In the genomic region with DNA sequence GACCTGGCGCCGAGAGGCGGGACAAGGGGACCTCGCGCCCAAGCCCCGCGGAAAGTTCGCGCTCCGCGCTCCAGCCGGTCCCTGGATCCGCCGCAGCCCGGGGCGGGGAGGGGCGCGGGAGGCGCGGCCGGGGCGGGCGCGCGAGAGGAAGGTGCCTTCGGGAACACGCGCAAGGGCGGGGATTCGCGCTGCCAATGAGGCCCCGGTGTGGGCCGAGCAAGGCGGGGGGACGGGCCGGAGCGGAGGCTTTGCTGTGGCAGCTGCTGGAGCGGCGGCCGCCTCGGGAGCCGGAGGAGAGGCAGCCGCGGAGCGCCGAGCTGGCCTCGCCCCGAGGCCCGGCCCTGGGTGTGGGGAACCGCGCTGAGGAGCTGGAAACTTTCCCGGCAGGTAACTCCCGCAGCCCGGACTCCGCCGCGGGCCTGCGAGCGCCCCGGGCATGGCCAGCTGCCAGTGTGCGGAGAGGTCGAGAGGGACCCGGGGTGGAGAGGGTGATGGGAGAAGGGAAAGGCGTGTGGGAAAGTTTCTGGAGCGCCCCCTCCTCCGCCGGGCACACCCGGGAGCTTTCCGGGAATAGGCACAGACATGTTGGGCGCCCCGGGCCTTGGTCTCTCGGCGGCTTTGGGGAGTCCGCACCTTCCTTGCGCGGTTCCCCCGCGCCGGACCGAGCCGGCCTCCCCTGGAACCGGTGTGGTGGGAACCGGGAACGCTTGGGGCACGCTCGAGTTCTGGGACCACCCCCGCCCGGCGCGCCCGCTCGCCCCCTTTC, we compare ENCODE assay signal across 1 cellular context.
TF ChIP-seq lines count a peak whose summit lies in the region.

A gene (plus strand): TSS at position 245 of the 766 bp plus-strand sequence. CDS start 97,271 bp downstream, outside the sequence.

TF ChIP-seq in HepG2, 621 proteins besides CTCF, POLR2A, EP300 and RAD21 (continued from another document and continues in another):
- TF ChIP-seq, protein P1, sequence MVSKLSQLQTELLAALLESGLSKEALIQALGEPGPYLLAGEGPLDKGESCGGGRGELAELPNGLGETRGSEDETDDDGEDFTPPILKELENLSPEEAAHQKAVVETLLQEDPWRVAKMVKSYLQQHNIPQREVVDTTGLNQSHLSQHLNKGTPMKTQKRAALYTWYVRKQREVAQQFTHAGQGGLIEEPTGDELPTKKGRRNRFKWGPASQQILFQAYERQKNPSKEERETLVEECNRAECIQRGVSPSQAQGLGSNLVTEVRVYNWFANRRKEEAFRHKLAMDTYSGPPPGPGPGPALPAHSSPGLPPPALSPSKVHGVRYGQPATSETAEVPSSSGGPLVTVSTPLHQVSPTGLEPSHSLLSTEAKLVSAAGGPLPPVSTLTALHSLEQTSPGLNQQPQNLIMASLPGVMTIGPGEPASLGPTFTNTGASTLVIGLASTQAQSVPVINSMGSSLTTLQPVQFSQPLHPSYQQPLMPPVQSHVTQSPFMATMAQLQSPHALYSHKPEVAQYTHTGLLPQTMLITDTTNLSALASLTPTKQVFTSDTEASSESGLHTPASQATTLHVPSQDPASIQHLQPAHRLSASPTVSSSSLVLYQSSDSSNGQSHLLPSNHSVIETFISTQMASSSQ (IDR thresholded peaks at IDR 0.05; ENCODE audit: low read depth) = no peak
- TF ChIP-seq, protein P1 (CRISPR knock-in tag; IDR thresholded peaks at IDR 0.05; ENCODE audit: borderline replicate concordance) = no peak
- TF ChIP-seq ERF (CRISPR knock-in tag; IDR thresholded peaks at IDR 0.05) = no peak
- TF ChIP-seq DNMT3B (CRISPR knock-in tag; conservative IDR thresholded peaks at IDR 0.05) = no peak
- TF ChIP-seq CREM (IDR thresholded peaks at IDR 0.05) = no peak
- no peak for TF ChIP-seq CREM (CRISPR knock-in tag; IDR thresholded peaks at IDR 0.05)
- TF ChIP-seq ZNF331 (CRISPR knock-in tag; IDR thresholded peaks at IDR 0.05) = 0 out of 2 replicates have a peak, but pooled peaks have one; percentile 15
- peak; percentile 90 for TF ChIP-seq ZNF607 (CRISPR knock-in tag; IDR thresholded peaks at IDR 0.05; ENCODE audit: borderline replicate concordance)
- TF ChIP-seq TAF15 (IDR thresholded peaks at IDR 0.05; ENCODE audit: low read depth, low read length, poor library complexity, severe bottlenecking) = no peak
- 0 out of 2 replicates have a peak, but pooled peaks have one; percentile 58 for TF ChIP-seq AKAP8 (CRISPR knock-in tag; IDR thresholded peaks at IDR 0.05)
- TF ChIP-seq, protein P2, sequence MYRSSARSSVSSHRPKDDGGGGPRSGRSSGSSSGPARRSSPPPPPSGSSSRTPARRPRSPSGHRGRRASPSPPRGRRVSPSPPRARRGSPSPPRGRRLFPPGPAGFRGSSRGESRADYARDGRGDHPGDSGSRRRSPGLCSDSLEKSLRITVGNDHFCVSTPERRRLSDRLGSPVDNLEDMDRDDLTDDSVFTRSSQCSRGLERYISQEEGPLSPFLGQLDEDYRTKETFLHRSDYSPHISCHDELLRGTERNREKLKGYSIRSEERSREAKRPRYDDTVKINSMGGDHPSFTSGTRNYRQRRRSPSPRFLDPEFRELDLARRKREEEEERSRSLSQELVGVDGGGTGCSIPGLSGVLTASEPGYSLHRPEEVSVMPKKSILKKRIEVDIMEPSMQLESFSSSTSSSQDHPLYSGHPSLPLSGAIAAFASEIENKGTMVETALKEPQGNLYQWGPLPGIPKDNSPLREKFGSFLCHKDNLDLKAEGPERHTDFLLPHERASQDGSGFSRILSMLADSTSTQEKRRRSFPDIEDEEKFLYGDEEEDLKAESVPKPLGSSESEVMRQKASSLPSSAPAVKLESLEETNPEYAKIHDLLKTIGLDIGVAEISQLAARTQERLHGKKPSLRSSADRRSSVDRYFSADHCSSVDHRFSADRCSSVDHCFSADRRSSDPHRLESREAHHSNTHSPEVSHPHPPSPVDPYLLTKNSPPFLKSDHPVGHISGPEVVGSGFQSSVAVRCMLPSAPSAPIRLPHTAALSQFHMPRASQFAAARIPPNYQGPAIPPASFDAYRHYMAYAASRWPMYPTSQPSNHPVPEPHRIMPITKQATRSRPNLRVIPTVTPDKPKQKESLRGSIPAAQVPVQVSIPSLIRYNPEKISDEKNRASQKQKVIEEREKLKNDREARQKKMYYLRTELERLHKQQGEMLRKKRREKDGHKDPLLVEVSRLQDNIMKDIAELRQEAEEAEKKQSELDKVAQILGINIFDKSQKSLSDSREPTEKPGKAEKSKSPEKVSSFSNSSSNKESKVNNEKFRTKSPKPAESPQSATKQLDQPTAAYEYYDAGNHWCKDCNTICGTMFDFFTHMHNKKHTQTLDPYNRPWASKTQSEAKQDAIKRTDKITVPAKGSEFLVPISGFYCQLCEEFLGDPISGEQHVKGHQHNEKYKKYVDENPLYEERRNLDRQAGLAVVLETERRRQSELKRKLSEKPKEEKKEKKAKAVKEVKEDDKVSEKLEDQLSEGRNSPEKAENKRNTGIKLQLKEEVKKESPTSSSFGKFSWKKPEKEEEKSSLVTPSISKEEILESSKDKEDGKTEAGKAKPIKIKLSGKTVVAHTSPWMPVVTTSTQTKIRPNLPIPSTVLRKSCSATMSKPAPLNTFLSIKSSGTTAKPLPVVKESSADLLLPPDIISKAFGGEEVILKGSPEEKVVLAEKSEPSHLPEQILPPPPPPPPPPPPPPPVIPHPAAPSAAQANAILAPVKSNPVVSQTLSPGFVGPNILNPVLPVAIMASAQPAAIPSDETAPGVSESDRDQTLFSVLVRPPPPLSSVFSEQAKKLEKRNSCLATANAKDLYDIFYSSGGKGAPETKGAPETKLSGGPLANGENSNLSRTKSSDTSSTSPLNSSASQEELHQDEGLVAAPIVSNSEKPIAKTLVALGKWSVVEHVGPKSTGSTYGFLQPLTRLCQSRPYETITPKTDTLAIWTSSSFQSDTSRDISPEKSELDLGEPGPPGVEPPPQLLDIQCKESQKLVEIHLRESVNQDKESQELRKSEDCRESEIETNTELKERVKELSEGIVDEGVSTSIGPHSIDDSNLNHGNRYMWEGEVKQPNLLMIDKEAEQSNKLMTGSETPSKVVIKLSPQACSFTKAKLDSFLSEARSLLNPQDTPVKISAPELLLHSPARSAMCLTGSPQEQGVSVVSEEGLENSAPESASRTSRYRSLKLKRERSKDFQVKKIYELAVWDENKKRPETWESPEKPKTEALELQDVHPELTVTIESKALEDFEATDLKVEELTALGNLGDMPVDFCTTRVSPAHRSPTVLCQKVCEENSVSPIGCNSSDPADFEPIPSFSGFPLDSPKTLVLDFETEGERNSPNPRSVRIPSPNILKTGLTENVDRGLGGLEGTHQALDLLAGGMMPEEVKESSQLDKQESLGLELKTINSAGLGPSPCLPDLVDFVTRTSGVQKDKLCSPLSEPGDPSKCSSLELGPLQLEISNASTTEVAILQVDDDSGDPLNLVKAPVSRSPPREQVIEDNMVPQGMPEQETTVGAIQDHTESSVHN (CRISPR knock-in tag; IDR thresholded peaks at IDR 0.05) = no peak
- no peak for TF ChIP-seq ZNF781 (CRISPR knock-in tag; IDR thresholded peaks at IDR 0.05; ENCODE audit: borderline replicate concordance, not compliant biosample characterization)
- TF ChIP-seq ZSCAN22 (CRISPR knock-in tag; IDR thresholded peaks at IDR 0.05) = no peak
- TF ChIP-seq ZNF589 (CRISPR knock-in tag; conservative IDR thresholded peaks at IDR 0.05) = no peak
- TF ChIP-seq KLF6 (CRISPR knock-in tag; IDR thresholded peaks at IDR 0.05) = peak; percentile 40; the same call in 1 of the 2 replicates
- TF ChIP-seq, protein P3, sequence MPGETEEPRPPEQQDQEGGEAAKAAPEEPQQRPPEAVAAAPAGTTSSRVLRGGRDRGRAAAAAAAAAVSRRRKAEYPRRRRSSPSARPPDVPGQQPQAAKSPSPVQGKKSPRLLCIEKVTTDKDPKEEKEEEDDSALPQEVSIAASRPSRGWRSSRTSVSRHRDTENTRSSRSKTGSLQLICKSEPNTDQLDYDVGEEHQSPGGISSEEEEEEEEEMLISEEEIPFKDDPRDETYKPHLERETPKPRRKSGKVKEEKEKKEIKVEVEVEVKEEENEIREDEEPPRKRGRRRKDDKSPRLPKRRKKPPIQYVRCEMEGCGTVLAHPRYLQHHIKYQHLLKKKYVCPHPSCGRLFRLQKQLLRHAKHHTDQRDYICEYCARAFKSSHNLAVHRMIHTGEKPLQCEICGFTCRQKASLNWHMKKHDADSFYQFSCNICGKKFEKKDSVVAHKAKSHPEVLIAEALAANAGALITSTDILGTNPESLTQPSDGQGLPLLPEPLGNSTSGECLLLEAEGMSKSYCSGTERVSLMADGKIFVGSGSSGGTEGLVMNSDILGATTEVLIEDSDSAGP (CRISPR knock-in tag; IDR thresholded peaks at IDR 0.05; ENCODE audit: borderline replicate concordance) = no peak
- 0 out of 2 replicates have a peak, but pooled peaks have one; percentile 15 for TF ChIP-seq KAT8 (CRISPR knock-in tag; IDR thresholded peaks at IDR 0.05)
- TF ChIP-seq CBFB (CRISPR knock-in tag; IDR thresholded peaks at IDR 0.05) = no peak
- TF ChIP-seq GABPA (IDR thresholded peaks at IDR 0.05; ENCODE audit: low read depth, low read length) = no peak
- TF ChIP-seq GABPA (CRISPR knock-in tag; IDR thresholded peaks at IDR 0.05; ENCODE audit: low read depth) = no peak
- TF ChIP-seq ZNF225 (CRISPR knock-in tag; IDR thresholded peaks at IDR 0.05) = no peak
- no peak; a peak in 1 of 4 replicates for TF ChIP-seq KLF16 (CRISPR knock-in tag; IDR thresholded peaks at IDR 0.05)
- no peak; the same call in 1 of the 2 replicates for TF ChIP-seq BRD4 (CRISPR knock-in tag; IDR thresholded peaks at IDR 0.05)
- TF ChIP-seq, protein P4, sequence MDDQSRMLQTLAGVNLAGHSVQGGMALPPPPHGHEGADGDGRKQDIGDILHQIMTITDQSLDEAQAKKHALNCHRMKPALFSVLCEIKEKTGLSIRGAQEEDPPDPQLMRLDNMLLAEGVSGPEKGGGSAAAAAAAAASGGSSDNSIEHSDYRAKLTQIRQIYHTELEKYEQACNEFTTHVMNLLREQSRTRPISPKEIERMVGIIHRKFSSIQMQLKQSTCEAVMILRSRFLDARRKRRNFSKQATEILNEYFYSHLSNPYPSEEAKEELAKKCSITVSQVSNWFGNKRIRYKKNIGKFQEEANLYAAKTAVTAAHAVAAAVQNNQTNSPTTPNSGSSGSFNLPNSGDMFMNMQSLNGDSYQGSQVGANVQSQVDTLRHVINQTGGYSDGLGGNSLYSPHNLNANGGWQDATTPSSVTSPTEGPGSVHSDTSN (CRISPR knock-in tag; IDR thresholded peaks at IDR 0.05; ENCODE audit: borderline replicate concordance) = no peak
- no peak for TF ChIP-seq REPIN1 (CRISPR knock-in tag; IDR thresholded peaks at IDR 0.05; ENCODE audit: borderline replicate concordance, low read depth)
- TF ChIP-seq ZNF510 (CRISPR knock-in tag; IDR thresholded peaks at IDR 0.05; ENCODE audit: low read depth) = no peak
- 0 out of 2 replicates have a peak, but pooled peaks have one; percentile 25 for TF ChIP-seq FOXO1 (CRISPR knock-in tag; IDR thresholded peaks at IDR 0.05)
- TF ChIP-seq HOXA3 (CRISPR knock-in tag; IDR thresholded peaks at IDR 0.05) = no peak; the same call in 1 of the 2 replicates
- TF ChIP-seq ZNF660 (CRISPR knock-in tag; IDR thresholded peaks at IDR 0.05; ENCODE audit: borderline replicate concordance, low read depth) = no peak
- TF ChIP-seq ZFP90 (CRISPR knock-in tag; IDR thresholded peaks at IDR 0.05; ENCODE audit: borderline replicate concordance) = no peak
- TF ChIP-seq, protein P5, sequence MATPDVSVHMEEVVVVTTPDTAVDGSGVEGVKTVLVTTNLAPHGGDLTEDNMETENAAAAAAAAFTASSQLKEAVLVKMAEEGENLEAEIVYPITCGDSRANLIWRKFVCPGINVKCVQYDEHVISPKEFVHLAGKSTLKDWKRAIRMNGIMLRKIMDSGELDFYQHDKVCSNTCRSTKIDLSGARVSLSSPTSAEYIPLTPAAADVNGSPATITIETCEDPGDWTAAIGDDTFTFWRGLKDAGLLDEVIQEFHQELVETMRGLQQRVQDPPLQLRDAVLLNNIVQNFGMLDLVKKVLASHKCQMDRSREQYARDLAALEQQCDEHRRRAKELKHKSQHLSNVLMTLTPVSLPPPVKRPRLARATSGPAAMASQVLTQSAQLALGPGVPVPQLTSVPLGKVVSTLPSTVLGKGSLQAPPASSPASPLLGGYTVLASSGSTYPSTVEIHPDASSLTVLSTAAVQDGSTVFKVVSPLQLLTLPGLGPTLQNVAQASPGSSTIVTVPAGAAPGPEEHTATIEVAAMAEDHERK (CRISPR knock-in tag; IDR thresholded peaks at IDR 0.05; ENCODE audit: low read depth) = no peak
- TF ChIP-seq ZFP82 (CRISPR knock-in tag; IDR thresholded peaks at IDR 0.05; ENCODE audit: borderline replicate concordance) = no peak; the same call in 1 of the 2 replicates
- TF ChIP-seq, protein P6, sequence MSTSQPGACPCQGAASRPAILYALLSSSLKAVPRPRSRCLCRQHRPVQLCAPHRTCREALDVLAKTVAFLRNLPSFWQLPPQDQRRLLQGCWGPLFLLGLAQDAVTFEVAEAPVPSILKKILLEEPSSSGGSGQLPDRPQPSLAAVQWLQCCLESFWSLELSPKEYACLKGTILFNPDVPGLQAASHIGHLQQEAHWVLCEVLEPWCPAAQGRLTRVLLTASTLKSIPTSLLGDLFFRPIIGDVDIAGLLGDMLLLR (CRISPR knock-in tag; IDR thresholded peaks at IDR 0.05) = no peak; the same call in 1 of the 2 replicates
- no peak for TF ChIP-seq ZNF644 (CRISPR knock-in tag; IDR thresholded peaks at IDR 0.05; ENCODE audit: low read depth)
- no peak for TF ChIP-seq SMAD3 (CRISPR knock-in tag; IDR thresholded peaks at IDR 0.05)
- TF ChIP-seq EHMT2 (IDR thresholded peaks at IDR 0.05; ENCODE audit: borderline replicate concordance, low read depth, low read length) = no peak
- no peak for TF ChIP-seq ZNF326 (CRISPR knock-in tag; IDR thresholded peaks at IDR 0.05; ENCODE audit: borderline replicate concordance)
- TF ChIP-seq, protein P7, sequence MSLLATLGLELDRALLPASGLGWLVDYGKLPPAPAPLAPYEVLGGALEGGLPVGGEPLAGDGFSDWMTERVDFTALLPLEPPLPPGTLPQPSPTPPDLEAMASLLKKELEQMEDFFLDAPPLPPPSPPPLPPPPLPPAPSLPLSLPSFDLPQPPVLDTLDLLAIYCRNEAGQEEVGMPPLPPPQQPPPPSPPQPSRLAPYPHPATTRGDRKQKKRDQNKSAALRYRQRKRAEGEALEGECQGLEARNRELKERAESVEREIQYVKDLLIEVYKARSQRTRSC (CRISPR knock-in tag; IDR thresholded peaks at IDR 0.05; ENCODE audit: low read depth) = no peak
- TF ChIP-seq, protein P8, sequence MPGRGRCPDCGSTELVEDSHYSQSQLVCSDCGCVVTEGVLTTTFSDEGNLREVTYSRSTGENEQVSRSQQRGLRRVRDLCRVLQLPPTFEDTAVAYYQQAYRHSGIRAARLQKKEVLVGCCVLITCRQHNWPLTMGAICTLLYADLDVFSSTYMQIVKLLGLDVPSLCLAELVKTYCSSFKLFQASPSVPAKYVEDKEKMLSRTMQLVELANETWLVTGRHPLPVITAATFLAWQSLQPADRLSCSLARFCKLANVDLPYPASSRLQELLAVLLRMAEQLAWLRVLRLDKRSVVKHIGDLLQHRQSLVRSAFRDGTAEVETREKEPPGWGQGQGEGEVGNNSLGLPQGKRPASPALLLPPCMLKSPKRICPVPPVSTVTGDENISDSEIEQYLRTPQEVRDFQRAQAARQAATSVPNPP (CRISPR knock-in tag; IDR thresholded peaks at IDR 0.05) = peak; percentile 32; the same call in 1 of the 2 replicates
